ENCODE assay signal across 14 cellular contexts in the genomic region with DNA sequence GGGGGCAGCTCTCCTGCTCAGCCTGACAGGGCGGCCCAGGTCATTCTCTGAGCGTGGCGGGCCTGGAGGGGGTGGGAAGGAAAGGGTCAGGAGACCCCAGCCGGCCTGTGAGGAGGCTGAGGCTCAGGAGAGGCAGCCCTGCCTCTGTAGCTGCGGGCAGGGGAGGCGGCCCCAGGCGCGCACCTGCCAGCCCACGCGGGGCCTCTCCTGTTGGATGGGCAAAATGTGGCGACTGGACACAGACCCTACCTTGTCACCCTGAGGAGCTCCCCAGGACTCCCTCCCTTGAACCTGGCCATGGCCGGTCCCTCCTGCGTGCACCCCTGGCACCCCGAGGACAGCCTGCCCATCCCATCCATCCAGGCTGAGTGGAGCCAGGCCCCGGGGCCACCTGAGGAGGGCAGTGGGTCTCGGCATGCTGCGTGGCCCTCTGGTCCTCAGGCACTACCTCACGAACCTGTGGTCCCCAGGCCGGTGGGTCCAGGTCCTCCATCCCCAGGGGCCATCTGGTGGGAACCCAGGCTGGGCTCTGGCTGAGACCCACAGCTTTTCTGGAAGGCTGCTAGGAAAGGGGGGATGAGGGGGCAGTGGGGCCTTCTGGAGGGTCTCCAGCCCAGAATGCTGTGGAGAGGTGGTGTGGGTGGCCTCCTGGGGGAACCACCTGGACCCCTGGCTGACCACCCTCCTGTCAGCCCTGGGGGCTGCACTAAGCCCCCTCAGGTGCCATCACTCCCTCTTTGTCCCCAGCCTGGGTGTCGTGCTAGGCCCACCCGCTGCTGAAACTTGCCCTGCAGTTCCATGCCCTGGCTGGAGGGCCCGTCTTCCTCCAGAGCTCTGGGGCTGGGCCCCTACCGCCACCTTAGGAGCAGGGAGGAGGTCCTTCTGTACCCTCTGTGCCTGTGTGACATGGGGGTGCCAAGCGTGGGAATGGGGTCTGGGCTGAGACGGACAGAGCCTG. TPM values are rescaled to one million over a fixed set of nuclear protein-coding genes. Genes with fewer than 3 reads are reported as not detected.
DNase-seq lines count a peak whose midpoint lies in the region; ATAC-seq and TF ChIP-seq lines count a peak whose summit lies in the region.
"Had no signal": no experiment of that assay in that cellular context is flagged by ENCODE, and none has a peak within 500 bp of the region (broad histone marks: within the 10 kb centered on the region; RNA-seq: fewer than 3 reads in every experiment).

No MANE protein-coding gene starts in this region.

- no peaks in the 10 kb centered on the region for H3K36me3 Mint-ChIP-seq in chondrocyte (ENCODE audit: low read depth)
- no peaks in the 10 kb centered on the region for H3K36me3 Mint-ChIP-seq in nephron progenitor cell (ENCODE audit: low read depth)

- H3K4me1 Mint-ChIP-seq in chondrocyte (ENCODE audit: low read depth) (peaks cover 7% of the 10 kb centered on the region), nephron progenitor cell (peaks cover 19% of the 10 kb centered on the region)

- no peak for TF ChIP-seq CTCF in C4-2B (conservative IDR thresholded peaks at IDR 0.05)
- no peak for TF ChIP-seq CTCF in GM13976 (IDR thresholded peaks at IDR 0.05; ENCODE audit: borderline replicate concordance, control extremely low read depth, extremely low read depth, insufficient read depth, missing control alignments)
- TF ChIP-seq CTCF in chondrocyte (IDR thresholded peaks at IDR 0.05), result no peak
- no peak for TF ChIP-seq CTCF in nephron progenitor cell (IDR thresholded peaks at IDR 0.05)

- H3K27ac ChIP-seq in C4-2B, result peak overlapping the region; percentile 76
- H3K27ac ChIP-seq: left lung had no signal

- no peak for ATAC-seq in HG03280 (IDR thresholded peaks at IDR 0.05; ENCODE audit: unreplicated experiment)
- ATAC-seq in GM19023 (IDR thresholded peaks at IDR 0.05; ENCODE audit: unreplicated experiment), result no peak
- no peak for ATAC-seq in GM21717 (IDR thresholded peaks at IDR 0.05; ENCODE audit: unreplicated experiment)

- H3K9me3 Mint-ChIP-seq in chondrocyte (ENCODE audit: low read depth) (no peaks in the 10 kb centered on the region), nephron progenitor cell (peaks cover 5% of the 10 kb centered on the region)
- H3K9me3 Mint-ChIP-seq: stimulated activated naive CD8-positive, alpha-beta T cell treated with anti-CD3 and anti-CD28 coated beads, Interleukin-15, Interleukin-2, amounts not matched to agents 100 ng/mL and 50 ng/mL, for 24 hours had no signal

- peak; percentile 34 for DNase-seq in GM13976 (ENCODE audit: low spot score)
- no peak for DNase-seq in chondrocyte (ENCODE audit: low spot score)
- peak; percentile 10 for DNase-seq in nephron progenitor cell
- no peak for DNase-seq in DMS153 (lab: John Stamatoyannopoulos, UW)
- DNase-seq: activated gamma-delta T cell treated with Interleukin-2 at 50 U/mL for 16 hours; DMS 273 treated with DMSO at 0.1 percent for 48 hours; NCI-H446; stimulated activated CD4-positive, alpha-beta T cell treated with anti-CD3 and anti-CD28 coated beads, Interleukin-4, amount 100 ng/mL, for 1 hour had no signal

- H3K27me3 Mint-ChIP-seq in chondrocyte (ENCODE audit: low read depth), result no peaks in the 10 kb centered on the region
- H3K27me3 Mint-ChIP-seq in nephron progenitor cell (ENCODE audit: low read depth, poor library complexity), result no peaks in the 10 kb centered on the region
- H3K27me3 Mint-ChIP-seq: stimulated activated naive CD8-positive, alpha-beta T cell treated with anti-CD3 and anti-CD28 coated beads, Interleukin-15, Interleukin-2, amounts not matched to agents 100 ng/mL and 50 ng/mL, for 24 hours had no signal

- H3K27ac Mint-ChIP-seq in chondrocyte (ENCODE audit: unreplicated experiment) (peak overlapping the region; percentile 41), nephron progenitor cell (no peak overlapping the region)
- H3K27ac Mint-ChIP-seq: stimulated activated naive CD8-positive, alpha-beta T cell treated with anti-CD3 and anti-CD28 coated beads, Interleukin-15, Interleukin-2, amounts not matched to agents 100 ng/mL and 50 ng/mL, for 24 hours had no signal

- in situ Hi-C loops in GM13976 (cut with MboI; ENCODE audit: low sequenced_read_pairs, unreplicated experiment), result no loop called here

- H3K4me3 Mint-ChIP-seq in chondrocyte (ENCODE audit: unreplicated experiment), result no peak overlapping the region
- H3K4me3 Mint-ChIP-seq in nephron progenitor cell, result no peak overlapping the region
- H3K4me3 Mint-ChIP-seq: stimulated activated naive CD8-positive, alpha-beta T cell treated with anti-CD3 and anti-CD28 coated beads, Interleukin-15, Interleukin-2, amounts not matched to agents 100 ng/mL and 50 ng/mL, for 24 hours had no signal

RNA-seq across cellular contexts. Expression of a gene that starts 15.2 kb away (rescaled TPM):
- 0.39 to 6.9 TPM (median 6.7 TPM) in 3 replicates for total RNA-seq in chondrocyte

RNA-seq across cellular contexts. Expression of a gene that starts 39.8 kb away (rescaled TPM):
- 0.85 to 3.5 TPM (median 3.4 TPM) in 3 replicates for total RNA-seq in chondrocyte

Comparison
In these comparisons a context has a peak if more than half of its experiments do, and no peak if none do; other contexts are left out.
1. DNase-seq: peak in GM13976 (single experiment) and nephron progenitor cell (single experiment); none in chondrocyte (single experiment) and DMS153 (single experiment).